In the genomic region with DNA sequence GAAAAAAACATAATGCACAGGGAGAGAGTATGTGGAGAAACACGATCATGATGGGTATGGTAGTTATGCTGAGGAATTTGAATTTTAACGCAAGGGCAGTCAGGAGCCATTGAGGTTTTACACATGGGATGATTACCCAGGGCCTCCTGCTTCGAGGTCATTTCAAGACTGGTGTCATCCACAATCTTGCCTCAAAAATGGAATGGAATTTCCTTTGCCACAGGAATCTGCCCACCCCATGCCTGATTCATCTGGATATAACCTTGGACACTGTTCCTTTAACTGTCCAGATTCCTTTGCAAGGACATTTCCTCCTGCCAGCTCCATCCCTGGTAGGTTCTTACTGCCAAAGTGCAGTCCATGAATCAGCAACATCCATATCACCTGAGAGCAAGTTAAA, we compare ENCODE assay signal across 18 cellular contexts.
DNase-seq lines count a peak whose midpoint lies in the region; ATAC-seq and TF ChIP-seq lines count a peak whose summit lies in the region.
"Had no signal": no experiment of that assay in that cellular context is flagged by ENCODE, and none has a peak within 500 bp of the region (broad histone marks: within the 10 kb centered on the region; RNA-seq: fewer than 3 reads in every experiment).

No MANE protein-coding gene starts in this region.

- POLR2A ChIA-PET in IMR-90 (lab: Charles Lee; ENCODE audit: unreplicated experiment), result no interaction called here

- H2BK15ac ChIP-seq in IMR-90 (ENCODE audit: low read depth, low read length) (peak overlapping the region; percentile 61; the same call in 2 of the 3 replicates), H9 (ENCODE audit: low read depth, low read length) (no peak overlapping the region)

- H2AFZ ChIP-seq in IMR-90 (replicated peaks; ENCODE audit: low read length, poor library complexity) (no peak overlapping the region), H9 (ENCODE audit: low read length) (no peak overlapping the region)
- H2AFZ ChIP-seq: GM23338 had no signal

- no peaks in the 10 kb centered on the region for H4K20me1 ChIP-seq in IMR-90 (ENCODE audit: insufficient read depth, low read length)
- H4K20me1 ChIP-seq in H9 (ENCODE audit: control insufficient read depth, insufficient read depth, insufficient read length), result no peaks in the 10 kb centered on the region
- H4K20me1 ChIP-seq: BLaER1 had no signal

- CTCF ChIA-PET in IMR-90 (lab: Yijun Ruan, JAX), result no interaction called here

- no peak for TF ChIP-seq POLR2A in IMR-90 (IDR thresholded peaks at IDR 0.05; ENCODE audit: low read depth, low read length)

- no peaks in the 10 kb centered on the region for H3K79me1 ChIP-seq in IMR-90 (ENCODE audit: low read depth in 1 of 2, low read length in 2 of 2)
- H3K79me1 ChIP-seq in H9 (ENCODE audit: insufficient read depth, low read depth, low read length, poor library complexity, severe bottlenecking), result no peaks in the 10 kb centered on the region

- dilution Hi-C loops in IMR-90 (cut with HindIII; ENCODE audit: low sequenced_read_pairs, unreplicated experiment), result no loop called here

- peak; percentile 95 for ATAC-seq in IMR-90 (ENCODE audit: low read depth)
- ATAC-seq in lower lobe of right lung, result no peak
- ATAC-seq: GM23338, psoas muscle had no signal

- H3K4me3 Mint-ChIP-seq in H9, result no peak overlapping the region
- H3K4me3 Mint-ChIP-seq: activated naive CD4-positive, alpha-beta T cell treated with anti-CD3 and anti-CD28 coated beads, Interleukin-2, amount 10 ng/mL, durations not matched to agents 7 days and 5 days; GM23338 had no signal

- peak overlapping the region; percentile 87 for H2BK120ac ChIP-seq in IMR-90 (ENCODE audit: low read depth, low read length)
- H2BK120ac ChIP-seq in H9 (ENCODE audit: low read depth, low read length, poor library complexity, severe bottlenecking), result no peak overlapping the region

- WGBS in IMR-90 (ENCODE audit: extremely low coverage in 2 of 2, insufficient read length in 1 of 2), 2 experiments, result 0% methylated on average over 1 of the region's 3 CpGs; no CpG with 5 or more reads in 1 of the 2 experiments
- WGBS in H9 (ENCODE audit: extremely low coverage, insufficient read length, low lambda C conversion rate), result no CpG with 5 or more reads among the region's 3 CpGs

- TF ChIP-seq RAD21 in IMR-90 (IDR thresholded peaks at IDR 0.05; ENCODE audit: low read length), result no peak

- no TSS peak for BruUV-seq in IMR-90 (replicated peaks; lab: Mats Ljungman, UMichigan)

- no peaks in the 10 kb centered on the region for H3K23me2 ChIP-seq in H9 (ENCODE audit: insufficient read length, low read depth, low read length, poor library complexity, severe bottlenecking)

- TF ChIP-seq CTCF in AG10803 (conservative IDR thresholded peaks at IDR 0.05; ENCODE audit: low read length), result no peak
- no peak for TF ChIP-seq CTCF in IMR-90 (conservative IDR thresholded peaks at IDR 0.05; ENCODE audit: low read depth, low read length)
- no peak for TF ChIP-seq CTCF in brain microvascular endothelial cell (IDR thresholded peaks at IDR 0.05; ENCODE audit: low read depth, low read length, missing control alignments)
- TF ChIP-seq CTCF in kidney epithelial cell (IDR thresholded peaks at IDR 0.05; ENCODE audit: insufficient read depth, low read length, poor library complexity, severe bottlenecking), result no peak
- no peak for TF ChIP-seq CTCF in lower lobe of right lung (IDR thresholded peaks at IDR 0.05)
- no peak for TF ChIP-seq CTCF in H9 (conservative IDR thresholded peaks at IDR 0.05)

- H3K4me2 ChIP-seq in IMR-90 (ENCODE audit: low read depth, low read length) (no peak overlapping the region), H9 (ENCODE audit: insufficient read depth, insufficient read length, low read length) (no peak overlapping the region)
- H3K4me2 ChIP-seq: BLaER1, GM23338 had no signal

- H3K9me3 Mint-ChIP-seq in H9, result no peaks in the 10 kb centered on the region; a peak in 1 of 5 replicates
- H3K9me3 Mint-ChIP-seq: GM23338 had no signal

- peak overlapping the region in 1 of 2 experiments; percentile 82; a peak in 2 of 4 replicates for H4K8ac ChIP-seq in IMR-90 (ENCODE audit: low read depth in 2 of 2, low read length in 2 of 2)
- H4K8ac ChIP-seq in H9 (replicated peaks; ENCODE audit: insufficient read length, low read depth, low read length), result no peak overlapping the region

- no peaks in the 10 kb centered on the region for H3K36me3 Mint-ChIP-seq in H9 (ENCODE audit: insufficient read depth in 1 of 3, low read depth in 3 of 3)
- H3K36me3 Mint-ChIP-seq: activated naive CD4-positive, alpha-beta T cell treated with anti-CD3 and anti-CD28 coated beads, Interleukin-2, amount 10 ng/mL, durations not matched to agents 7 days and 5 days had no signal

- H3K9me3 ChIP-seq in IMR-90 (ENCODE audit: control insufficient read depth, insufficient read depth, low read length) (no peaks in the 10 kb centered on the region), lower lobe of right lung (no peaks in the 10 kb centered on the region), H9 (ENCODE audit: control insufficient read depth, low read depth, low read length) (no peaks in the 10 kb centered on the region)
- H3K9me3 ChIP-seq: BLaER1, esophagus squamous epithelium, psoas muscle, upper lobe of left lung had no signal

- H3K9me1 ChIP-seq in IMR-90 (ENCODE audit: insufficient read depth, low read length), result peaks cover 9% of the 10 kb centered on the region

- H3K14ac ChIP-seq in IMR-90 (replicated peaks; ENCODE audit: low read depth, low read length), result 0 out of 2 replicates have a peak overlapping the region, but pooled peaks have one; percentile 38
- no peak overlapping the region for H3K14ac ChIP-seq in H9 (ENCODE audit: insufficient read depth, low read length)

- H3K4me3 ChIP-seq in AG10803 (ENCODE audit: low read length), result no peak overlapping the region
- H3K4me3 ChIP-seq in IMR-90 (ENCODE audit: insufficient read depth, low read depth, low read length), result no peak overlapping the region
- no peak overlapping the region for H3K4me3 ChIP-seq in brain microvascular endothelial cell (ENCODE audit: low read depth, low read length)
- no peak overlapping the region for H3K4me3 ChIP-seq in kidney epithelial cell (ENCODE audit: low read depth, low read length)
- H3K4me3 ChIP-seq in lower lobe of right lung, result no peak overlapping the region
- H3K4me3 ChIP-seq: BLaER1, esophagus squamous epithelium, GM23338, psoas muscle, upper lobe of left lung had no signal

- peaks cover 11 to 12% of the 10 kb centered on the region in 2 experiments for H3K4me1 Mint-ChIP-seq in H9
- H3K4me1 Mint-ChIP-seq: activated naive CD4-positive, alpha-beta T cell treated with anti-CD3 and anti-CD28 coated beads, Interleukin-2, amount 10 ng/mL, durations not matched to agents 7 days and 5 days had no signal

- intact Hi-C loops in IMR-90 (cut with micrococcal nuclease) (no loop called here), lower lobe of right lung (cut with DNase I) (no loop called here)

- H3K4me1 ChIP-seq in IMR-90 (ENCODE audit: control insufficient read depth, insufficient read depth, low read length) (peaks cover 11% of the 10 kb centered on the region; the same call in 1 of the 2 replicates), lower lobe of right lung (no peaks in the 10 kb centered on the region), H9 (ENCODE audit: insufficient read depth, low read length) (no peaks in the 10 kb centered on the region)
- H3K4me1 ChIP-seq: BLaER1, esophagus squamous epithelium, psoas muscle, upper lobe of left lung had no signal

- H3K56ac ChIP-seq in IMR-90 (ENCODE audit: extremely low read depth, insufficient read depth, low read length) (no peak overlapping the region), H9 (ENCODE audit: insufficient read length, low read depth, low read length) (no peak overlapping the region)

- H3K79me2 ChIP-seq in H9 (ENCODE audit: insufficient read depth, low read length), result no peaks in the 10 kb centered on the region

- H3K18ac ChIP-seq in IMR-90 (ENCODE audit: low read depth, low read length) (no peak overlapping the region; the same call in 1 of the 2 replicates), H9 (ENCODE audit: insufficient read length, low read depth, low read length) (no peak overlapping the region)

- H2AK5ac ChIP-seq in IMR-90 (ENCODE audit: low read depth, low read length) (0 out of 2 replicates have a peak overlapping the region, but pooled peaks have one; percentile 91), H9 (ENCODE audit: insufficient read length, low read length) (no peak overlapping the region)

- H2BK5ac ChIP-seq in IMR-90 (ENCODE audit: low read depth, low read length, poor library complexity, severe bottlenecking) (peak overlapping the region; percentile 60), H9 (ENCODE audit: insufficient read length, low read length) (no peak overlapping the region)

- in situ Hi-C loops in IMR-90 (cut with MboI; ENCODE audit: low sequenced_read_pairs), result no loop called here
- in situ Hi-C loops in brain microvascular endothelial cell (cut with HindIII; ENCODE audit: low pct_ligation_motif_present, low sequenced_read_pairs), result no loop called here

- no peak overlapping the region for H4K5ac ChIP-seq in IMR-90 (ENCODE audit: low read depth, low read length)
- H4K5ac ChIP-seq in H9 (ENCODE audit: insufficient read length, low read depth, low read length), result no peak overlapping the region

- no peak overlapping the region for H3K23ac ChIP-seq in IMR-90 (ENCODE audit: low read depth, low read length)
- no peak overlapping the region for H3K23ac ChIP-seq in H9 (ENCODE audit: insufficient read length, low read depth, low read length)

- peak overlapping the region; percentile 93 for H2BK20ac ChIP-seq in IMR-90 (ENCODE audit: low read depth, low read length)
- no peak overlapping the region for H2BK20ac ChIP-seq in H9 (ENCODE audit: low read depth, low read length, poor library complexity, severe bottlenecking)

- H3K4ac ChIP-seq in IMR-90 (ENCODE audit: low read depth, low read length) (peak overlapping the region; percentile 86), H9 (ENCODE audit: low read depth, low read length) (no peak overlapping the region)

- H3K36me3 ChIP-seq in IMR-90 (ENCODE audit: control insufficient read depth, insufficient read depth, low read length) (no peaks in the 10 kb centered on the region), brain microvascular endothelial cell (replicated peaks) (no peaks in the 10 kb centered on the region), kidney epithelial cell (ENCODE audit: control insufficient read depth, insufficient read depth, low read length) (no peaks in the 10 kb centered on the region), lower lobe of right lung (no peaks in the 10 kb centered on the region)
- H3K36me3 ChIP-seq: BLaER1, esophagus squamous epithelium, upper lobe of left lung had no signal

- no peak overlapping the region for H2AK9ac ChIP-seq in IMR-90 (replicated peaks; ENCODE audit: low read depth, low read length, poor library complexity)

- H3K27me3 ChIP-seq in IMR-90 (ENCODE audit: control insufficient read depth, insufficient read depth, low read length) (no peaks in the 10 kb centered on the region), brain microvascular endothelial cell (replicated peaks) (no peaks in the 10 kb centered on the region), kidney epithelial cell (ENCODE audit: control insufficient read depth, insufficient read depth, low read length) (no peaks in the 10 kb centered on the region), lower lobe of right lung (ENCODE audit: low read depth) (no peaks in the 10 kb centered on the region), H9 (ENCODE audit: insufficient read depth, low read length) (no peaks in the 10 kb centered on the region)
- H3K27me3 ChIP-seq: BLaER1, esophagus squamous epithelium, upper lobe of left lung had no signal

- H4K91ac ChIP-seq in IMR-90 (ENCODE audit: insufficient read depth, low read depth, low read length) (peak overlapping the region; percentile 56; the same call in 1 of the 2 replicates), H9 (ENCODE audit: insufficient read length, low read depth, low read length) (no peak overlapping the region)

- H3K27ac ChIP-seq in IMR-90 (ENCODE audit: insufficient read depth, low read length) (no peak overlapping the region; the same call in 1 of the 2 replicates), brain microvascular endothelial cell (no peak overlapping the region), lower lobe of right lung (no peak overlapping the region), H9 (ENCODE audit: insufficient read length, low read depth, low read length) (no peak overlapping the region)
- H3K27ac ChIP-seq: BLaER1, esophagus squamous epithelium, HL-60, psoas muscle, upper lobe of left lung had no signal

- no peak overlapping the region for H3K27ac Mint-ChIP-seq in H9
- H3K27ac Mint-ChIP-seq: activated naive CD4-positive, alpha-beta T cell treated with anti-CD3 and anti-CD28 coated beads, Interleukin-2, amount 10 ng/mL, durations not matched to agents 7 days and 5 days; GM23338 had no signal

- no peak overlapping the region for H2BK12ac ChIP-seq in H9 (ENCODE audit: insufficient read length, low read depth, low read length)

- H3K9ac ChIP-seq in IMR-90 (ENCODE audit: low read depth, low read length) (no peak overlapping the region), H9 (ENCODE audit: extremely low read depth, insufficient read length, low read length) (no peak overlapping the region)
- H3K9ac ChIP-seq: BLaER1 had no signal

- peak; percentile 90 for DNase-seq in AG10803 (ENCODE audit: low read depth)
- DNase-seq in IMR-90, result peak; percentile 87
- peak; percentile 85 for DNase-seq in brain microvascular endothelial cell
- peak; percentile 92 for DNase-seq in kidney epithelial cell (ENCODE audit: low read depth)
- DNase-seq in lower lobe of right lung, result no peak
- no peak for DNase-seq in stimulated activated CD4-positive, alpha-beta T cell treated with anti-CD3 and anti-CD28 coated beads, Interleukin-1b, Interleukin-23, amount 100 ng/mL, for 48 hours
- DNase-seq in H9, result no peak
- DNase-seq in putamen (ENCODE audit: low spot score), result no peak
- DNase-seq: activated naive CD4-positive, alpha-beta T cell treated with anti-CD3 and anti-CD28 coated beads, Interleukin-2, amount 10 ng/mL, durations not matched to agents 7 days and 5 days; DMS53; esophagus squamous epithelium; NK-92 treated with Interleukin-12 subunit alpha and Interleukin-12 subunit beta, amount 100 ng/mL, for 24 hours; psoas muscle; stimulated activated CD4-positive, alpha-beta T cell treated with anti-CD3 and anti-CD28 coated beads, Interleukin-2, amount 100 ng/mL, for 48 hours; upper lobe of left lung had no signal

- H3T11ph ChIP-seq in H9 (ENCODE audit: low read length), result no peak overlapping the region

- H3K27me3 Mint-ChIP-seq in H9 (ENCODE audit: low read depth), result no peaks in the 10 kb centered on the region; the same call in 1 of the 2 replicates
- H3K27me3 Mint-ChIP-seq: activated naive CD4-positive, alpha-beta T cell treated with anti-CD3 and anti-CD28 coated beads, Interleukin-2, amount 10 ng/mL, durations not matched to agents 7 days and 5 days had no signal

Comparison
In these comparisons a context has a peak if more than half of its experiments do, and no peak if none do; other contexts are left out.
1. DNase-seq: peak in AG10803 (single experiment), IMR-90 (single experiment), brain microvascular endothelial cell (single experiment) and kidney epithelial cell (single experiment); none in lower lobe of right lung (single experiment), stimulated activated CD4-positive, alpha-beta T cell treated with anti-CD3 and anti-CD28 coated beads, Interleukin-1b, Interleukin-23, amount 100 ng/mL, for 48 hours (single experiment), H9 (single experiment) and putamen (single experiment).